In genomic region chr21:45641480-45642035, GRCh38 we compare ENCODE assay signal across 2 cellular contexts.
TF ChIP-seq lines count a peak whose summit lies in the region.

No MANE protein-coding gene starts in this region.

TF ChIP-seq in liver, 16 proteins besides CTCF, POLR2A, EP300 and RAD21:
- TF ChIP-seq RXRA (IDR thresholded peaks at IDR 0.05): no peak
- TF ChIP-seq FOXA1 (IDR thresholded peaks at IDR 0.05): no peak
- no peak for TF ChIP-seq FOXA2 (IDR thresholded peaks at IDR 0.05)
- no peak for TF ChIP-seq JUND (IDR thresholded peaks at IDR 0.05)
- TF ChIP-seq HNF4G (IDR thresholded peaks at IDR 0.05): no peak
- no peak for TF ChIP-seq ATF3 (IDR thresholded peaks at IDR 0.05)
- TF ChIP-seq GABPA (IDR thresholded peaks at IDR 0.05 in 1 of 2, conservative IDR thresholded peaks at IDR 0.05 in 1 of 2): no peak
- TF ChIP-seq TAF1 (conservative IDR thresholded peaks at IDR 0.05): no peak
- no peak for TF ChIP-seq NR2F2 (IDR thresholded peaks at IDR 0.05)
TF ChIP-seq in liver: peak in this region for 0.

TF ChIP-seq in HepG2, 621 proteins besides CTCF, POLR2A, EP300 and RAD21:
- TF ChIP-seq ZNF337 (CRISPR knock-in tag; IDR thresholded peaks at IDR 0.05; ENCODE audit: borderline replicate concordance, low read depth) (no peak), ZNF703 (CRISPR knock-in tag; IDR thresholded peaks at IDR 0.05; ENCODE audit: borderline replicate concordance) (no peak), ZBTB7A (CRISPR knock-in tag; IDR thresholded peaks at IDR 0.05) (no peak), ZSCAN25 (CRISPR knock-in tag; IDR thresholded peaks at IDR 0.05) (no peak), ZBTB38 (CRISPR knock-in tag; IDR thresholded peaks at IDR 0.05) (no peak), NPAS2 (CRISPR knock-in tag; IDR thresholded peaks at IDR 0.05; ENCODE audit: borderline replicate concordance) (no peak), TIGD3 (CRISPR knock-in tag; IDR thresholded peaks at IDR 0.05; ENCODE audit: borderline replicate concordance) (no peak)
